In genomic region chr12:120687570-120688289, GRCh38 we compare ENCODE assay signal across 8 cellular contexts. TPM values are rescaled to one million over a fixed set of nuclear protein-coding genes. Genes with fewer than 3 reads are reported as not detected.
DNase-seq lines count a peak whose midpoint lies in the region; ATAC-seq, FAIRE-seq and TF ChIP-seq lines count a peak whose summit lies in the region.

No MANE protein-coding gene starts in this region.

- no peak for TF ChIP-seq EP300 in GM12878 (IDR thresholded peaks at IDR 0.05; ENCODE audit: borderline replicate concordance in 1 of 2, control insufficient read depth in 1 of 2, low read depth in 2 of 2, low read length in 2 of 2)

- H3K4me2 ChIP-seq in PC-3 (ENCODE audit: low read length), result peak overlapping the region; percentile 98
- peak overlapping the region; percentile 70 for H3K4me2 ChIP-seq in GM12878 (ENCODE audit: control insufficient read depth, insufficient read depth)

- TF ChIP-seq RAD21 in GM12878 (IDR thresholded peaks at IDR 0.05; ENCODE audit: insufficient read depth, low read depth, low read length) (no peak), liver (IDR thresholded peaks at IDR 0.05) (no peak)

- no peaks in the 10 kb centered on the region for H3K9me2 ChIP-seq in PC-3 (replicated peaks; ENCODE audit: low read length)

- peak overlapping the region; percentile 93 for H3K27ac ChIP-seq in PC-3 (ENCODE audit: low read length)
- peak overlapping the region; percentile 74 for H3K27ac ChIP-seq in GM12878 (ENCODE audit: control insufficient read depth, insufficient read depth)
- H3K27ac ChIP-seq in liver (ENCODE audit: low read depth in 1 of 2, low read length in 2 of 2), result peak overlapping the region; percentile 75 to 89

- H3K9ac ChIP-seq in PC-3 (ENCODE audit: low read length) (peak overlapping the region; percentile 95), GM12878 (ENCODE audit: control insufficient read depth, insufficient read depth, low read length) (peak overlapping the region; percentile 86), liver (ENCODE audit: low read depth in 1 of 2, low read length in 2 of 2) (peak overlapping the region; percentile 78 to 83)

- H3K27me3 ChIP-seq in PC-3 (ENCODE audit: low read length) (no peaks in the 10 kb centered on the region), GM12878 (replicated peaks in 1 of 2; ENCODE audit: control insufficient read depth in 2 of 2, insufficient read depth in 2 of 2, low read length in 1 of 2) (no peaks in the 10 kb centered on the region), liver (ENCODE audit: control insufficient read depth in 4 of 4, insufficient read depth in 4 of 4, low read length in 3 of 4) (no peaks in the 10 kb centered on the region)

- SMC1A ChIA-PET in GM12878 (lab: Charles Lee; ENCODE audit: uncharacterized antibody, unreplicated experiment), result interaction anchor here (1.0 to 11.7 kb wide), 11 partner anchors 10 to 284 kb away, joined by 3 to 167 read pairs (median 6); partner anchors contain the start of genes POP5 and UNC119B

- H3F3A ChIP-seq in PC-3 (ENCODE audit: low read length, unreplicated experiment), result no peaks in the 10 kb centered on the region

- under 1% methylated on average over 31 of the region's 31 CpGs for WGBS in GM12878 (ENCODE audit: insufficient coverage, insufficient replicate concordance, low lambda C conversion rate, missing lambda C conversion rate)
- under 1% methylated on average over 31 of the region's 31 CpGs for WGBS in liver

- peaks cover 58% of the 10 kb centered on the region for H3K79me2 ChIP-seq in PC-3 (ENCODE audit: low read length)
- H3K79me2 ChIP-seq in GM12878 (ENCODE audit: control insufficient read depth, insufficient read depth, low read length), result peaks cover 57% of the 10 kb centered on the region

- peak overlapping the region; percentile 49 for H2AFZ ChIP-seq in PC-3 (ENCODE audit: low read length)
- no peak overlapping the region for H2AFZ ChIP-seq in GM12878 (ENCODE audit: control insufficient read depth, low read depth, low read length)

- intact Hi-C loops in PC-3 (cut with micrococcal nuclease), result loop anchor here (1.0 to 5.0 kb wide), 5 partner anchors 23 to 395 kb away; partner anchors contain the start of genes POP5, RNU4-1, RNU4-2 and UNC119B
- intact Hi-C loops in GM12878 (cut with micrococcal nuclease; ENCODE audit: unreplicated experiment), result loop anchor here (2.0 to 5.0 kb wide), 4 partner anchors 25 to 283 kb away; no protein-coding TSS in a partner anchor

- TF ChIP-seq CTCF in PC-3 (conservative IDR thresholded peaks at IDR 0.05; ENCODE audit: low read depth, low read length) (no peak), GM12878 (IDR thresholded peaks at IDR 0.05 in 2 of 3, conservative IDR thresholded peaks at IDR 0.05 in 1 of 3; ENCODE audit: control insufficient read depth in 2 of 3, extremely low read depth in 1 of 3, insufficient read depth in 1 of 3, low read depth in 3 of 3, low read length in 3 of 3) (0 out of 6 replicates have a peak, but pooled peaks of 1 of the 3 experiments have one; percentile 4), liver (IDR thresholded peaks at IDR 0.05; ENCODE audit: low read depth, low read length, missing input control) (no peak)

- H3K9me3 ChIP-seq in PC-3 (ENCODE audit: low read length) (no peaks in the 10 kb centered on the region), GM12878 (replicated peaks; ENCODE audit: control insufficient read depth, insufficient read depth, low read length) (peaks cover 2% of the 10 kb centered on the region; the same call in 1 of the 3 replicates), liver (ENCODE audit: control insufficient read depth in 4 of 4, low read length in 3 of 4) (no peaks in the 10 kb centered on the region)

- in situ Hi-C loops in GM12878 (cut with MboI), result no loop called here

- ATAC-seq in PC-3, result no peak
- no peak for ATAC-seq in GM12878
- ATAC-seq in GM18868 (IDR thresholded peaks at IDR 0.05; ENCODE audit: unreplicated experiment), result no peak

- peak; percentile 34 for DNase-seq in EL
- DNase-seq in PC-3, result peak; percentile 37
- no peak for DNase-seq in GM12878 (ENCODE audit: low read depth, low spot score)
- peak; percentile 43 for DNase-seq in stimulated activated naive CD4-positive, alpha-beta T cell treated with Interleukin-2 at 50 U/mL for 16 hours (lab: John Stamatoyannopoulos, UW)
- no peak for DNase-seq in NCI-H345 treated with DMSO at 0.1 percent for 48 hours (lab: John Stamatoyannopoulos, UW; ENCODE audit: unreplicated experiment)
- no peak for DNase-seq in hippocampal formation (lab: John Stamatoyannopoulos, UW)

- no peak for FAIRE-seq in GM12878 (lab: Jason Lieb, UNC)

- H3K36me3 ChIP-seq in PC-3 (ENCODE audit: low read depth, low read length) (peaks cover 3% of the 10 kb centered on the region; the same call in 1 of the 2 replicates), GM12878 (ENCODE audit: control insufficient read depth in 2 of 2, insufficient read depth in 2 of 2, low read length in 1 of 2) (peaks cover 0 to 2% of the 10 kb centered on the region in 2 experiments; a peak in 2 of 4 replicates), liver (ENCODE audit: control insufficient read depth in 4 of 4, insufficient read depth in 3 of 4, low read depth in 1 of 4, low read length in 3 of 4) (no peaks in the 10 kb centered on the region)

- POLR2A ChIA-PET in PC-3 (lab: Charles Lee; ENCODE audit: unreplicated experiment) (interaction anchor here (0.6 kb wide), 2 partner anchors 38 to 149 kb away, joined by 4 to 5 read pairs; no protein-coding TSS in a partner anchor), GM12878 (lab: Charles Lee) (interaction anchor here (1.0 to 7.4 kb wide), 12 partner anchors 9 to 284 kb away, joined by 3 to 57 read pairs (median 6); partner anchors contain the start of gene POP5)

- BruUV-seq in PC-3 (replicated peaks; lab: Mats Ljungman, UMichigan) (no TSS peak), GM12878 (replicated peaks; lab: Mats Ljungman, UMichigan) (no TSS peak)

- RAD21 ChIA-PET in GM12878 (lab: Charles Lee; ENCODE audit: unreplicated experiment), result interaction anchor here (0.8 to 8.9 kb wide), 9 partner anchors 10 to 284 kb away, joined by 3 to 144 read pairs (median 11); partner anchors contain the start of genes POP5 and UNC119B

- H4K20me1 ChIP-seq in PC-3 (ENCODE audit: low read length) (peaks cover 45% of the 10 kb centered on the region), GM12878 (ENCODE audit: control insufficient read depth, insufficient read depth) (no peaks in the 10 kb centered on the region; the same call in 1 of the 2 replicates)

- CTCF ChIA-PET in PC-3 (lab: Charles Lee) (no interaction called here), GM12878 (lab: Yijun Ruan, JAX) (interaction anchor here (0.7 to 24.8 kb wide), 14 partner anchors 9 to 285 kb away, joined by 3 to 454 read pairs (median 4); partner anchors contain the start of genes CABP1 and POP5)

- H3K4me3 ChIP-seq in PC-3 (ENCODE audit: low read length) (peak overlapping the region; percentile 96), GM12878 (peak overlapping the region; percentile 97), liver (ENCODE audit: low read depth in 1 of 3, low read length in 3 of 3) (peak overlapping the region; percentile 73 to 93 (median 88))

- TF ChIP-seq POLR2A in GM12878 (IDR thresholded peaks at IDR 0.05; ENCODE audit: low read depth, low read length), result no peak

- H3K4me1 ChIP-seq in PC-3 (ENCODE audit: insufficient read depth, low read length) (peaks cover 40% of the 10 kb centered on the region), GM12878 (ENCODE audit: control insufficient read depth, insufficient read depth, low read length) (peaks cover 15% of the 10 kb centered on the region), liver (ENCODE audit: control insufficient read depth in 4 of 4, insufficient read depth in 4 of 4, low read length in 3 of 4) (peaks cover 8 to 52% (median 42%) of the 10 kb centered on the region in 4 donors)

RNA-seq across cellular contexts. Expression of gene MLEC, which starts 0.8 kb away (rescaled TPM):
- total RNA-seq in PC-3 (2014; rRNA removed), result 158 and 166 TPM in 2 replicates
- 172 and 187 TPM in 2 replicates for total RNA-seq in GM12878 (2013; cell fraction: nucleolus; rRNA removed)
- 76.4 and 84.6 TPM in 2 replicates for total RNA-seq in GM12878 (2014; rRNA removed)
- total RNA-seq in GM12878 (2014; rRNA removed; fragmentation: Illumina TruSeq; extraction: Trizol), result 95.2 and 99.8 TPM in 2 replicates
- 131 and 140 TPM in 2 replicates for total RNA-seq in GM12878 (2021)
- 46.5 TPM for polyA plus RNA-seq in GM12878 (2011; ENCODE audit: low read depth)
- 149 and 154 TPM in 2 replicates for polyA plus RNA-seq in GM12878 (2011; rRNA removed)
- polyA plus RNA-seq in GM12878 (2011; cell fraction: cytosol; rRNA removed), result 87.9 and 96.6 TPM in 2 replicates
- 76.3 and 77.4 TPM in 2 replicates for polyA plus RNA-seq in GM12878 (2011; cell fraction: nucleus; rRNA removed)
- 66.0 and 70.2 TPM in 2 replicates for polyA plus RNA-seq in GM12878 (2012)
- polyA plus RNA-seq in GM12878 (2014; fragmentation: Illumina TruSeq; extraction: Trizol), result 107 and 152 TPM in 2 replicates
- 10 to 100 TPM; 26.7 to 28.2 TPM for polyA plus RNA-seq in GM12878 (2014; fragmentation: Nextera tagmentation; extraction: Ambion mirVana)
- polyA plus RNA-seq in GM12878 (2014; rRNA removed), result 61.4 and 64.4 TPM in 2 replicates
- polyA plus RNA-seq in GM12878 (2016; fragmentation: Nextera tagmentation; extraction: Ambion mirVana), result 100 to 1,000 TPM; 158 to 172 TPM
- polyA minus RNA-seq in GM12878 (2011; rRNA and poly(A)+ RNA removed), result 107 and 156 TPM in 2 replicates
- polyA minus RNA-seq in GM12878 (2011; cell fraction: cytosol; rRNA and poly(A)+ RNA removed), result 37.3 and 47.4 TPM in 2 replicates
- polyA minus RNA-seq in GM12878 (2011; cell fraction: nucleus; rRNA and poly(A)+ RNA removed), result 22.4 and 24.8 TPM in 2 replicates
- 100 to 1,000 TPM in 1 of 2 donors, 10 to 100 TPM in 1; 61.4 to 170 TPM for total RNA-seq in liver
- polyA plus RNA-seq in liver, result 100 to 1,000 TPM in 1 of 2 donors, 10 to 100 TPM in 1; 96.3 to 134 TPM

RNA-seq across cellular contexts. Expression of gene UNC119B, which starts 22.5 kb away (rescaled TPM):
- total RNA-seq in PC-3 (2014; rRNA removed) (15.9 and 23.8 TPM in 2 replicates), GM12878 (2014; rRNA removed) (8.7 and 10.3 TPM in 2 replicates), GM12878 (2014; rRNA removed; fragmentation: Illumina TruSeq; extraction: Trizol) (10.1 and 10.6 TPM in 2 replicates), GM12878 (2021) (22.4 and 23.3 TPM in 2 replicates), liver (10 to 100 TPM; 16.8 to 24.8 TPM)
- 19.8 and 23.2 TPM in 2 replicates for total RNA-seq in GM12878 (2013; cell fraction: nucleolus; rRNA removed)
- polyA plus RNA-seq in GM12878 (2011; ENCODE audit: low read depth), result 13.1 TPM
- polyA plus RNA-seq in GM12878 (2011; rRNA removed) (31.5 and 31.7 TPM in 2 replicates), GM12878 (2014; fragmentation: Illumina TruSeq; extraction: Trizol) (16.3 and 17.9 TPM in 2 replicates), GM12878 (2014; fragmentation: Nextera tagmentation; extraction: Ambion mirVana) (1 to 10 TPM; 4.3 to 8.5 TPM), GM12878 (2014; rRNA removed) (20.8 and 23.9 TPM in 2 replicates), GM12878 (2016; fragmentation: Nextera tagmentation; extraction: Ambion mirVana) (1 to 10 TPM; 5.9 to 7.6 TPM), liver (1 to 10 TPM; 3.8 to 6.8 TPM)
- 27.5 and 28.4 TPM in 2 replicates for polyA plus RNA-seq in GM12878 (2011; cell fraction: cytosol; rRNA removed)
- polyA plus RNA-seq in GM12878 (2011; cell fraction: nucleus; rRNA removed), result 35.2 and 38.9 TPM in 2 replicates
- polyA plus RNA-seq in GM12878 (2012), result 13.6 and 16.4 TPM in 2 replicates
- 27.7 and 28.8 TPM in 2 replicates for polyA minus RNA-seq in GM12878 (2011; rRNA and poly(A)+ RNA removed)
- 6.5 and 10.8 TPM in 2 replicates for polyA minus RNA-seq in GM12878 (2011; cell fraction: cytosol; rRNA and poly(A)+ RNA removed)
- polyA minus RNA-seq in GM12878 (2011; cell fraction: nucleus; rRNA and poly(A)+ RNA removed), result 13.2 and 18.2 TPM in 2 replicates

RNA-seq across cellular contexts. Expression of gene ACADS, which starts 37.9 kb away (rescaled TPM):
- total RNA-seq in PC-3 (2014; rRNA removed) (14.5 and 19.6 TPM in 2 replicates), GM12878 (2014; rRNA removed) (17.1 and 18.1 TPM in 2 replicates), GM12878 (2014; rRNA removed; fragmentation: Illumina TruSeq; extraction: Trizol) (4.1 and 5.0 TPM in 2 replicates), GM12878 (2021) (14.7 and 15.4 TPM in 2 replicates), liver (100 to 1,000 TPM in 1 of 2 donors, 10 to 100 TPM in 1; 54.2 to 152 TPM)
- total RNA-seq in GM12878 (2013; cell fraction: nucleolus; rRNA removed), result 7.3 and 9.4 TPM in 2 replicates
- polyA plus RNA-seq in GM12878 (2011; ENCODE audit: low read depth), result 3.6 TPM
- polyA plus RNA-seq in GM12878 (2011; rRNA removed) (2.6 and 5.0 TPM in 2 replicates), GM12878 (2014; fragmentation: Illumina TruSeq; extraction: Trizol) (0.40 and 2.4 TPM in 2 replicates), GM12878 (2014; fragmentation: Nextera tagmentation; extraction: Ambion mirVana) (under 1 TPM; 0.05 to 0.38 TPM), GM12878 (2014; rRNA removed) (15.3 and 16.0 TPM in 2 replicates), GM12878 (2016; fragmentation: Nextera tagmentation; extraction: Ambion mirVana) (10 to 100 TPM; 16.5 to 18.1 TPM), liver (100 to 1,000 TPM; 102 to 162 TPM)
- 8.0 and 11.7 TPM in 2 replicates for polyA plus RNA-seq in GM12878 (2011; cell fraction: cytosol; rRNA removed)
- 22.4 and 23.8 TPM in 2 replicates for polyA plus RNA-seq in GM12878 (2011; cell fraction: nucleus; rRNA removed)
- 14.1 and 16.9 TPM in 2 replicates for polyA plus RNA-seq in GM12878 (2012)
- polyA minus RNA-seq in GM12878 (2011; rRNA and poly(A)+ RNA removed), result 1.4 and 6.0 TPM in 2 replicates
- polyA minus RNA-seq in GM12878 (2011; cell fraction: cytosol; rRNA and poly(A)+ RNA removed), result 3.6 TPM in 2 replicates
- polyA minus RNA-seq in GM12878 (2011; cell fraction: nucleus; rRNA and poly(A)+ RNA removed), result 4.0 and 4.1 TPM in 2 replicates

RNA-seq across cellular contexts. Expression of gene CABP1, which starts 47.3 kb away (rescaled TPM):
- not detected in 2 replicates for total RNA-seq in PC-3 (2014; rRNA removed)
- 7.5 and 8.0 TPM in 2 replicates for total RNA-seq in GM12878 (2013; cell fraction: nucleolus; rRNA removed)
- 0.56 and 1.1 TPM in 2 replicates for total RNA-seq in GM12878 (2014; rRNA removed)
- total RNA-seq in GM12878 (2014; rRNA removed; fragmentation: Illumina TruSeq; extraction: Trizol), result 0.72 and 0.88 TPM in 2 replicates
- 2.3 and 2.4 TPM in 2 replicates for total RNA-seq in GM12878 (2021)
- polyA plus RNA-seq in GM12878 (2011; ENCODE audit: low read depth), result 0.49 TPM
- 2.2 and 2.3 TPM in 2 replicates for polyA plus RNA-seq in GM12878 (2011; rRNA removed)
- 1.9 and 3.5 TPM in 2 replicates for polyA plus RNA-seq in GM12878 (2011; cell fraction: cytosol; rRNA removed)
- 6.2 and 8.7 TPM in 2 replicates for polyA plus RNA-seq in GM12878 (2011; cell fraction: nucleus; rRNA removed)
- 1.0 and 1.9 TPM in 2 replicates for polyA plus RNA-seq in GM12878 (2012)
- 0.84 and 1.1 TPM in 2 replicates for polyA plus RNA-seq in GM12878 (2014; fragmentation: Illumina TruSeq; extraction: Trizol)
- not detected for polyA plus RNA-seq in GM12878 (2014; fragmentation: Nextera tagmentation; extraction: Ambion mirVana)
- polyA plus RNA-seq in GM12878 (2014; rRNA removed), result 0.88 and 0.93 TPM in 2 replicates
- under 1 TPM; 0.16 to 0.23 TPM for polyA plus RNA-seq in GM12878 (2016; fragmentation: Nextera tagmentation; extraction: Ambion mirVana)
- polyA minus RNA-seq in GM12878 (2011; rRNA and poly(A)+ RNA removed), result 3.1 and 3.4 TPM in 2 replicates
- polyA minus RNA-seq in GM12878 (2011; cell fraction: cytosol; rRNA and poly(A)+ RNA removed), result 0.42 and 1.2 TPM in 2 replicates
- polyA minus RNA-seq in GM12878 (2011; cell fraction: nucleus; rRNA and poly(A)+ RNA removed), result 2.5 and 2.6 TPM in 2 replicates
- under 1 TPM; 0.05 to 0.08 TPM for total RNA-seq in liver
- polyA plus RNA-seq in liver, result under 1 TPM in 1 of 2 donors, not detected in 1; 0.12 TPM

Comparison
In these comparisons a context has a peak if more than half of its experiments do, and no peak if none do; other contexts are left out.
1. DNase-seq: peak in EL (single experiment), PC-3 (single experiment) and stimulated activated naive CD4-positive, alpha-beta T cell treated with Interleukin-2 at 50 U/mL for 16 hours (single experiment); none in GM12878 (single experiment), NCI-H345 treated with DMSO at 0.1 percent for 48 hours (single experiment) and hippocampal formation (0 of 2).
2. Peak in every context shown above with its lines, with median percentiles within 50 percentile points of each other: H3K27ac ChIP-seq, H3K4me3 ChIP-seq and H3K9ac ChIP-seq.